10 cellular contexts compared by ENCODE assay signal in the genomic region with DNA sequence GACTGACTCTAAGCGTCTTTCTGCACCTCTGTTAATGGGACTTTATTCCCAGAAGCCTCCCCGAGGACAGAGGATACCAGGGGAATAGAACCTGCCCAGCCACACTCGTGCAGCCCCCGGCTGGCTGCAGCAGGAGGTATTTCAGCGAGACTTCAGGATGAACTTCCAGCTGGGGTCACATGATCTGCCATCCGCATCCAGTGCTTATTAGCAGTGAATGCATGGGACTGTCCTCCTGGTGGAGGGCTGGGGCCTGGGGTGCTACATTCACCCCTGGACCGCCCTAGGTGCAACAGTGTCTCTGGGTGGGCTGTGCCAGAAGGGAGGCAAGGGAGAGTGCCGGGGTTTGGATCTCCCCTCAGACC. TPM values are rescaled to one million over a fixed set of nuclear protein-coding genes. Genes with fewer than 3 reads are reported as not detected.
DNase-seq lines count a peak whose midpoint lies in the region; ATAC-seq and TF ChIP-seq lines count a peak whose summit lies in the region.
"Had no signal": no experiment of that assay in that cellular context is flagged by ENCODE, and none has a peak within 500 bp of the region (broad histone marks: within the 10 kb centered on the region; RNA-seq: fewer than 3 reads in every experiment).

No MANE protein-coding gene starts in this region.

- H3K9me3 ChIP-seq in right atrium auricular region (no peaks in the 10 kb centered on the region), muscle layer of duodenum (ENCODE audit: control insufficient read depth in 1 of 2, low read length in 2 of 2) (no peaks in the 10 kb centered on the region), upper lobe of right lung (no peaks in the 10 kb centered on the region), esophagus squamous epithelium (no peaks in the 10 kb centered on the region)

- ATAC-seq in left cardiac atrium (no peak), upper lobe of right lung (no peak)

- peaks cover under 1% of the 10 kb centered on the region for H3K36me3 ChIP-seq in right atrium auricular region
- no peaks in the 10 kb centered on the region for H3K36me3 ChIP-seq in brain microvascular endothelial cell (replicated peaks)
- H3K36me3 ChIP-seq in muscle layer of duodenum (ENCODE audit: control insufficient read depth in 1 of 2, insufficient read depth in 2 of 2, low read length in 2 of 2), result no peaks in the 10 kb centered on the region
- no peaks in the 10 kb centered on the region for H3K36me3 ChIP-seq in upper lobe of right lung
- no peaks in the 10 kb centered on the region for H3K36me3 ChIP-seq in esophagus squamous epithelium

- H3K4me3 ChIP-seq in right atrium auricular region, result peak overlapping the region in 1 of 2 donors; percentile 72
- H3K4me3 ChIP-seq in brain microvascular endothelial cell (ENCODE audit: low read depth, low read length), result peak overlapping the region; percentile 56
- H3K4me3 ChIP-seq in muscle layer of duodenum (ENCODE audit: low read depth in 1 of 2, low read length in 2 of 2), result peak overlapping the region; percentile 56 to 78
- H3K4me3 ChIP-seq in upper lobe of right lung, result peak overlapping the region; percentile 51
- H3K4me3 ChIP-seq in esophagus squamous epithelium, result peak overlapping the region in 1 of 4 donors; percentile 65

- intact Hi-C loops in left cardiac atrium (cut with DNase I) (no loop called here), upper lobe of right lung (cut with DNase I) (no loop called here), esophagus squamous epithelium (cut with DNase I) (loop anchor here (10.0 kb wide), 1 partner anchor 366 kb away; no protein-coding TSS in a partner anchor)

- TF ChIP-seq POLR2A in esophagus squamous epithelium (IDR thresholded peaks at IDR 0.05), result no peak

- H3K4me1 ChIP-seq in right atrium auricular region, result peaks cover 0 to 69% of the 10 kb centered on the region in 2 donors
- peaks cover 2 to 69% of the 10 kb centered on the region in 2 donors for H3K4me1 ChIP-seq in muscle layer of duodenum (ENCODE audit: control insufficient read depth in 1 of 2, insufficient read depth in 2 of 2, low read length in 2 of 2)
- H3K4me1 ChIP-seq in upper lobe of right lung, result peaks cover 15% of the 10 kb centered on the region
- peaks cover 22 to 52% (median 28%) of the 10 kb centered on the region in 3 donors for H3K4me1 ChIP-seq in esophagus squamous epithelium

- H3K27me3 ChIP-seq in right atrium auricular region, result no peaks in the 10 kb centered on the region
- peaks cover 14% of the 10 kb centered on the region for H3K27me3 ChIP-seq in brain microvascular endothelial cell (replicated peaks)
- H3K27me3 ChIP-seq in muscle layer of duodenum (ENCODE audit: low read depth, low read length), result no peaks in the 10 kb centered on the region
- H3K27me3 ChIP-seq in upper lobe of right lung, result no peaks in the 10 kb centered on the region
- peaks cover 0 to 62% (median 7%) of the 10 kb centered on the region in 4 donors for H3K27me3 ChIP-seq in esophagus squamous epithelium

- in situ Hi-C loops in brain microvascular endothelial cell (cut with HindIII; ENCODE audit: low pct_ligation_motif_present, low sequenced_read_pairs), result no loop called here

- TF ChIP-seq CTCF in right atrium auricular region (IDR thresholded peaks at IDR 0.05) (no peak), brain microvascular endothelial cell (IDR thresholded peaks at IDR 0.05; ENCODE audit: low read depth, low read length, missing control alignments) (no peak), upper lobe of right lung (IDR thresholded peaks at IDR 0.05) (no peak), esophagus squamous epithelium (IDR thresholded peaks at IDR 0.05) (no peak)

- H3K27ac ChIP-seq in right atrium auricular region (peak overlapping the region; percentile 88 to 93), brain microvascular endothelial cell (no peak overlapping the region), muscle layer of duodenum (ENCODE audit: low read length) (no peak overlapping the region), upper lobe of right lung (no peak overlapping the region), esophagus squamous epithelium (peak overlapping the region in 2 of 4 donors; percentile 74 to 80)

- WGBS in esophagus squamous epithelium, 2 donors, result 67% methylated on average over 1 of the region's 8 CpGs; no CpG with 5 or more reads in 1 of the 2 donors

- no peak for DNase-seq in right atrium auricular region (ENCODE audit: low spot score)
- DNase-seq in left cardiac atrium, result no peak
- no peak for DNase-seq in brain microvascular endothelial cell
- no peak for DNase-seq in upper lobe of right lung
- DNase-seq in activated effector memory CD4-positive, alpha-beta T cell treated with Interleukin-2 at 50 U/mL for 16 hours, result no peak
- no peak for DNase-seq in foreskin melanocyte
- no peak for DNase-seq in esophagus squamous epithelium (lab: John Stamatoyannopoulos, UW)
- DNase-seq: cerebellar nuclear complex, KBM-7 had no signal

RNA-seq across cellular contexts. Expression of a gene that starts 1.6 kb away (rescaled TPM):
- 10 to 100 TPM in 1 of 2 donors, 1 to 10 TPM in 1; 4.4 to 24.5 TPM for total RNA-seq in right atrium auricular region
- 10 to 100 TPM in 1 of 2 donors, 1 to 10 TPM in 1; 9.0 to 21.7 TPM for total RNA-seq in left cardiac atrium
- 18.0 TPM for total RNA-seq in upper lobe of right lung
- 1 to 10 TPM in 2 of 4 donors, under 1 TPM in 2; 0.12 to 1.3 (median 0.64) TPM for total RNA-seq in esophagus squamous epithelium

RNA-seq across cellular contexts. Expression of a gene that starts 14.6 kb away (rescaled TPM):
- total RNA-seq in right atrium auricular region, result not detected
- not detected for total RNA-seq in left cardiac atrium
- total RNA-seq in upper lobe of right lung, result not detected
- total RNA-seq in esophagus squamous epithelium, result not detected

RNA-seq across cellular contexts. Expression of a gene that starts 27.6 kb away (rescaled TPM):
- not detected for total RNA-seq in right atrium auricular region
- not detected for total RNA-seq in left cardiac atrium
- not detected for total RNA-seq in upper lobe of right lung
- total RNA-seq in esophagus squamous epithelium, result not detected

RNA-seq across cellular contexts. Expression of a gene that starts 37.8 kb away (rescaled TPM):
- total RNA-seq in right atrium auricular region, result not detected
- total RNA-seq in left cardiac atrium, result not detected
- total RNA-seq in upper lobe of right lung, result not detected
- not detected for total RNA-seq in esophagus squamous epithelium

RNA-seq across cellular contexts. Expression of a gene that starts 51.4 kb away (rescaled TPM):
- total RNA-seq in right atrium auricular region (not detected), left cardiac atrium (not detected), upper lobe of right lung (not detected), esophagus squamous epithelium (not detected)

Comparison
In these comparisons a context has a peak if more than half of its experiments do, and no peak if none do; other contexts are left out.
1. H3K27ac ChIP-seq: peak in right atrium auricular region (2 of 2); none in brain microvascular endothelial cell (single experiment), muscle layer of duodenum (single experiment) and upper lobe of right lung (single experiment).